In the genomic region with DNA sequence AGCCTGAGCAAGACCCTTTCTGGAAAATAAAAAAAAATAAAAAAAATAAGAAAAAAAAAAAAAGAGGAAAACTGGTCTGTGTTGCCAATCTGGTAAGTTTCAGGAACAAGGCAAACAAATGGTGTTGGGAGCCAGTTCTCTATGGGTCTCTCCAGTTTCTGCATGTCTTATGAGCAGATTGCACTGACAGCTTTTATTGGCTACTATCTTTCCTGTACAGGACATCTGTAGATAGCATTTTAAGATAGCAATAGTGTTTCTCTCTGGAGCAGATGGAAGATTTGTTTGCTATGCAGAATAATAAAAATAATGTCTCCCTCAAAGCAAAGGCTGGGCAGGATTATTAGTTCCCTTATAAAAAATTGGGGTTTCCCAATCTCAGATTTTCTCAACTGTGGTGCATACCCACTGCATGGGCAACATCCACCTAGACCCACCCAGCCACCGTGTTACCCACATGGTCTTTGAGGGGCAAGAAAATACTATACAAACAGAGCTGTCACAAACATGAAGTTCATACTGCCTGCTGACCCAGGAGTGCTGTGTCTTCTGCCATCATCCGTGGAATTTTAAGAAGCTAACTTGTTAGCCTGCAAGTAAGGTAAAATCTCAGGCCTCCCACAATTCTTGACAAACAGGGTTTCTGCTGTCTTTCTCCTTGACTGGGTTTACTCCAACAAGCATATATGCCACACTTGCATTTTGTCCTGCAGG, we compare ENCODE assay signal across 19 cellular contexts.
"Had no signal": no experiment of that assay in that cellular context is flagged by ENCODE, and none has a peak within 500 bp of the region (broad histone marks: within the 10 kb centered on the region; RNA-seq: fewer than 3 reads in every experiment).

No MANE protein-coding gene starts in this region.

- H3K36me3 ChIP-seq: brain microvascular endothelial cell, colonic mucosa, gastrocnemius medialis, left ventricle myocardium inferior, upper lobe of right lung had no signal

- H3K27me3 ChIP-seq: brain microvascular endothelial cell, colonic mucosa, gastrocnemius medialis, upper lobe of right lung had no signal

- H3K4me3 ChIP-seq: colonic mucosa, gastrocnemius medialis, left ventricle myocardium inferior, psoas muscle, upper lobe of right lung had no signal

- ATAC-seq: activated CD8-positive, alpha-beta T cell treated with anti-CD3 and anti-CD28 coated beads, Interleukin-2, amount 10 ng/mL, durations not matched to agents 7 days and 5 days; gastrocnemius medialis; psoas muscle; right cardiac atrium; upper lobe of right lung had no signal

- H3K4me1 ChIP-seq: gastrocnemius medialis, upper lobe of right lung had no signal

- H3K9me3 ChIP-seq: colonic mucosa, gastrocnemius medialis, left ventricle myocardium inferior, psoas muscle, upper lobe of right lung had no signal

- DNase-seq: activated CD4-positive, alpha-beta T cell treated with anti-CD3 and anti-CD28 coated beads, Interleukin-2, amount 10 ng/mL, durations not matched to agents 7 days and 5 days; activated CD8-positive, alpha-beta memory T cell treated with anti-CD3 and anti-CD28 coated beads, Interleukin-2, amount 50 U/mL, for 48 hours; activated CD8-positive, alpha-beta T cell treated with anti-CD3 and anti-CD28 coated beads, Interleukin-2, amount 10 ng/mL, durations not matched to agents 7 days and 5 days; activated effector memory CD4-positive, alpha-beta T cell treated with anti-CD3 and anti-CD28 coated beads, Interleukin-2, amount 50 U/mL, for 16 hours; activated naive CD4-positive, alpha-beta T cell treated with anti-CD3 and anti-CD28 coated beads, Interleukin-2, amount 50 U/mL, for 16 hours; activated T-cell treated with anti-CD3 and anti-CD28 coated beads, Interleukin-2, amount 50 U/mL, for 48 hours; aorta; brain microvascular endothelial cell; colonic mucosa; endodermal cell; gastrocnemius medialis; head of caudate nucleus; left ventricle myocardium inferior; mammary epithelial cell; naive B cell; psoas muscle; right cardiac atrium; stimulated activated naive CD8-positive, alpha-beta T cell treated with anti-CD3 and anti-CD28 coated beads, Interleukin-15, amount 100 ng/mL, for 72 hours; upper lobe of right lung had no signal

- H3K27ac ChIP-seq: brain microvascular endothelial cell, colonic mucosa, gastrocnemius medialis, left ventricle myocardium inferior, psoas muscle, upper lobe of right lung had no signal
